ENCODE assay signal across 18 cellular contexts in genomic region chr20:34298294-34298784, GRCh38. TPM values are rescaled to one million over a fixed set of nuclear protein-coding genes. Genes with fewer than 3 reads are reported as not detected.
DNase-seq lines count a peak whose midpoint lies in the region; ATAC-seq and TF ChIP-seq lines count a peak whose summit lies in the region.
"Not testable (repeated sequence)": the region's sequence is repeated elsewhere in the genome, so short reads cannot be mapped to it uniquely, and the experiment has no call there.
"Had no signal": no experiment of that assay in that cellular context is flagged by ENCODE, and none has a peak within 500 bp of the region (broad histone marks: within the 10 kb centered on the region; RNA-seq: fewer than 3 reads in every experiment).

No MANE protein-coding gene starts in this region.

- not testable (repeated sequence) for H3K27ac Mint-ChIP-seq in HFFc6; osteocyte (ENCODE audit: unreplicated experiment)

- WGBS in SK-N-SH (ENCODE audit: low lambda C conversion rate): 20% methylated on average over 4 of the region's 15 CpGs
- WGBS in body of pancreas, 2 donors: 84 to 96% methylated on average over 5 of the region's 15 CpGs
- WGBS in esophagus muscularis mucosa: 100% methylated on average over 1 of the region's 15 CpGs
- 93% methylated on average over 1 of the region's 15 CpGs; no CpG with 5 or more reads in 1 of the 2 donors for WGBS in transverse colon (ENCODE audit: low coverage in 1 of 2), 2 donors

- H3K4me1 ChIP-seq in SK-N-SH (ENCODE audit: control insufficient read depth in 1 of 2, insufficient read depth in 2 of 2, low read depth in 1 of 2, low read length in 1 of 2) (peaks cover 9 to 18% of the 10 kb centered on the region in 2 experiments; a peak in 2 of 4 replicates), body of pancreas (peaks cover 32% of the 10 kb centered on the region), esophagus muscularis mucosa (peaks cover 16 to 25% (median 18%) of the 10 kb centered on the region in 4 donors), left ventricle myocardium inferior (peaks cover 37% of the 10 kb centered on the region), transverse colon (peaks cover 13 to 22% (median 15%) of the 10 kb centered on the region in 4 donors)

- not testable (repeated sequence) for TF ChIP-seq POLR2A in body of pancreas (IDR thresholded peaks at IDR 0.05); esophagus muscularis mucosa (IDR thresholded peaks at IDR 0.05; ENCODE audit: low read depth); transverse colon (IDR thresholded peaks at IDR 0.05)

- not testable (repeated sequence) for DNase-seq in AG04450 (ENCODE audit: low read depth, low spot score); HFFc6; SK-N-SH; body of pancreas; esophagus muscularis mucosa (ENCODE audit: extremely low spot score); left ventricle myocardium inferior; osteocyte (ENCODE audit: extremely low spot score, unreplicated experiment); transverse colon

- 0 out of 2 replicates have a peak, but pooled peaks cover 12% of the 10 kb centered on the region for H4K20me1 ChIP-seq in SK-N-SH (ENCODE audit: insufficient read depth)

- intact Hi-C loops in body of pancreas (cut with DNase I); esophagus muscularis mucosa (cut with DNase I); left ventricle myocardium inferior (cut with micrococcal nuclease); transverse colon (cut with DNase I; ENCODE audit: low total_unique reads): not testable (repeated sequence)

- H3K27ac ChIP-seq in AG04450 (ENCODE audit: low read depth, low read length); SK-N-SH (ENCODE audit: low read depth in 2 of 2, low read length in 1 of 2); body of pancreas; esophagus muscularis mucosa (replicated peaks in 1 of 4); left ventricle myocardium inferior (replicated peaks); transverse colon: not testable (repeated sequence)

- H3K9me3 Mint-ChIP-seq in HFFc6; osteocyte (ENCODE audit: unreplicated experiment): not testable (repeated sequence)

- TF ChIP-seq CTCF in AG04450 (IDR thresholded peaks at IDR 0.05; ENCODE audit: low read depth, low read length): 0 out of 2 replicates have a peak, but pooled peaks have one; percentile 8
- TF ChIP-seq CTCF in HFFc6 (IDR thresholded peaks at IDR 0.05): peak; percentile 72
- peak; percentile 49 for TF ChIP-seq CTCF in SK-N-SH (IDR thresholded peaks at IDR 0.05)
- TF ChIP-seq CTCF in body of pancreas (IDR thresholded peaks at IDR 0.05): peak in 4 of 7 experiments; percentile 17 to 34 (median 26)
- TF ChIP-seq CTCF in esophagus muscularis mucosa (IDR thresholded peaks at IDR 0.05): peak in 2 of 3 experiments; percentile 33
- TF ChIP-seq CTCF in left ventricle myocardium inferior (IDR thresholded peaks at IDR 0.05; ENCODE audit: borderline replicate concordance): peak; percentile 46
- TF ChIP-seq CTCF in osteocyte (IDR thresholded peaks at IDR 0.05): peak; percentile 42
- TF ChIP-seq CTCF in transverse colon (IDR thresholded peaks at IDR 0.05): peak; percentile 27 to 37 (median 29)

- H3F3A ChIP-seq in SK-N-SH (replicated peaks; ENCODE audit: insufficient read depth): not testable (repeated sequence)

- CTCF ChIA-PET in AG04450 (lab: Charles Lee) (interaction anchor here (1.7 kb wide), 1 partner anchor 104 kb away, joined by 3 read pairs; no protein-coding TSS in a partner anchor), SK-N-SH (lab: Yijun Ruan, JAX) (interaction anchor here (1.8 kb wide), 1 partner anchor 108 kb away, joined by 6 read pairs; no protein-coding TSS in a partner anchor)

- H3K9me3 ChIP-seq in AG04450 (ENCODE audit: control insufficient read depth, insufficient read depth, low read length); SK-N-SH; body of pancreas; esophagus muscularis mucosa; left ventricle myocardium inferior (replicated peaks); transverse colon: not testable (repeated sequence)

- H3K9ac ChIP-seq in SK-N-SH: not testable (repeated sequence)

- H3K27me3 Mint-ChIP-seq in HFFc6 (ENCODE audit: insufficient read depth); osteocyte (ENCODE audit: unreplicated experiment): not testable (repeated sequence)

- not testable (repeated sequence) for TF ChIP-seq EP300 in SK-N-SH (IDR thresholded peaks at IDR 0.05; ENCODE audit: borderline replicate concordance in 1 of 2, low read depth in 1 of 2, low read length in 1 of 2); esophagus muscularis mucosa (IDR thresholded peaks at IDR 0.05); transverse colon (IDR thresholded peaks at IDR 0.05; ENCODE audit: low read depth)

- POLR2A ChIA-PET in AG04450 (lab: Yijun Ruan, JAX): interaction anchor here (0.7 kb wide), 1 partner anchor 29 kb away, joined by 3 read pairs; no protein-coding TSS in a partner anchor
- POLR2A ChIA-PET in SK-N-SH (lab: Yijun Ruan, JAX): not testable (repeated sequence)

- not testable (repeated sequence) for H3K4me3 Mint-ChIP-seq in HFFc6; osteocyte (ENCODE audit: unreplicated experiment)

- H3K27me3 ChIP-seq in AG04450 (ENCODE audit: control insufficient read depth, insufficient read depth, low read length); SK-N-SH (ENCODE audit: insufficient read depth); body of pancreas; esophagus muscularis mucosa; left ventricle myocardium inferior (ENCODE audit: low read depth); transverse colon: not testable (repeated sequence)

- in situ Hi-C loops in transverse colon (cut with MboI; ENCODE audit: low pct_ligation_motif_present in 1 of 4, low pct_unique_long_range_greater_than_20kb in 1 of 4, low sequenced_read_pairs in 3 of 4): not testable (repeated sequence)

- H3K79me2 ChIP-seq in SK-N-SH (ENCODE audit: insufficient read depth): peaks cover 67% of the 10 kb centered on the region

- ATAC-seq in body of pancreas: not testable (repeated sequence)

- not testable (repeated sequence) for H2AFZ ChIP-seq in SK-N-SH (ENCODE audit: low read depth)

- H3K4me3 ChIP-seq in AG04450 (ENCODE audit: low read depth, low read length); SK-N-SH (ENCODE audit: low read depth in 2 of 2, low read length in 1 of 2); body of pancreas; esophagus muscularis mucosa; left ventricle myocardium inferior; transverse colon: not testable (repeated sequence)

- TF ChIP-seq RAD21 in SK-N-SH (IDR thresholded peaks at IDR 0.05; ENCODE audit: low read length): not testable (repeated sequence)

- H3K36me3 Mint-ChIP-seq in HFFc6 (ENCODE audit: low read depth); osteocyte (ENCODE audit: unreplicated experiment): not testable (repeated sequence)

- H3K4me1 Mint-ChIP-seq in HFFc6 (ENCODE audit: low read depth); osteocyte (ENCODE audit: unreplicated experiment): not testable (repeated sequence)

- H3K4me2 ChIP-seq in SK-N-SH: not testable (repeated sequence)

- H3K9me2 ChIP-seq in SK-N-SH: not testable (repeated sequence)

- H3K36me3 ChIP-seq in SK-N-SH (replicated peaks in 1 of 2; ENCODE audit: control insufficient read depth in 1 of 2, insufficient read depth in 2 of 2, low read length in 1 of 2) (peaks cover 7 to 19% of the 10 kb centered on the region in 2 experiments), esophagus muscularis mucosa (peaks cover 12 to 22% (median 21%) of the 10 kb centered on the region in 4 donors), left ventricle myocardium inferior (peaks cover 16% of the 10 kb centered on the region)
- not testable (repeated sequence) for H3K36me3 ChIP-seq in body of pancreas (replicated peaks in 1 of 2; ENCODE audit: insufficient read depth in 1 of 2, low read depth in 2 of 2); transverse colon

RNA-seq across cellular contexts. Expression of gene AHCY, which starts 4.8 kb away (rescaled TPM):
- 101 and 121 TPM in 2 replicates for polyA plus RNA-seq in AG04450 (2011; rRNA removed)
- 143 and 202 TPM in 2 replicates for polyA minus RNA-seq in AG04450 (2011; rRNA and poly(A)+ RNA removed)
- total RNA-seq in HFFc6 (2021; fragmentation: NEBNext Ultra II Directional; extraction: Animal tissue kit (Norgen Biotek cat#: 25700)): 100 to 1,000 TPM; 104 to 150 (median 109) TPM
- polyA plus RNA-seq in SK-N-SH (2012; rRNA removed): 196 and 215 TPM in 2 replicates
- 105 and 162 TPM in 2 replicates for polyA plus RNA-seq in SK-N-SH (2012; cell fraction: cytosol; rRNA removed)
- 132 and 204 TPM in 2 replicates for polyA plus RNA-seq in SK-N-SH (2012; cell fraction: nucleus; rRNA removed)
- total RNA-seq in body of pancreas: 10 to 100 TPM; 73.2 to 85.4 TPM
- 10 to 100 TPM; 52.7 to 77.0 (median 71.0) TPM for total RNA-seq in esophagus muscularis mucosa
- 66.2 TPM for total RNA-seq in left ventricle myocardium inferior
- total RNA-seq in osteocyte: 110 and 114 TPM in 2 replicates
- 10 to 100 TPM; 23.9 to 71.6 (median 63.8) TPM for total RNA-seq in transverse colon

RNA-seq across cellular contexts. Expression of gene ASIP, which starts 57.1 kb away (rescaled TPM):
- not detected in 2 replicates for polyA plus RNA-seq in AG04450 (2011; rRNA removed)
- polyA minus RNA-seq in AG04450 (2011; rRNA and poly(A)+ RNA removed): not detected in 2 replicates
- not detected for total RNA-seq in HFFc6 (2021; fragmentation: NEBNext Ultra II Directional; extraction: Animal tissue kit (Norgen Biotek cat#: 25700))
- polyA plus RNA-seq in SK-N-SH (2012; rRNA removed): 0.15 TPM in 1 of 2 replicates, not detected in the other
- polyA plus RNA-seq in SK-N-SH (2012; cell fraction: cytosol; rRNA removed): not detected in 2 replicates
- polyA plus RNA-seq in SK-N-SH (2012; cell fraction: nucleus; rRNA removed): not detected in 2 replicates
- not detected for total RNA-seq in body of pancreas
- total RNA-seq in esophagus muscularis mucosa: not detected
- total RNA-seq in left ventricle myocardium inferior: 32.6 TPM
- total RNA-seq in osteocyte: not detected in 2 replicates
- total RNA-seq in transverse colon: not detected
- total RNA-seq: activated CD8-positive, alpha-beta memory T cell treated with anti-CD3 and anti-CD28 coated beads for 36 hours; activated naive CD8-positive, alpha-beta T cell treated with anti-CD3 and anti-CD28 coated beads for 36 hours; astrocyte; glomerular endothelial cell; naive thymus-derived CD8-positive, alpha-beta T cell; NCI-H460; pancreas; T-helper 2 cell treated with Interferon-gamma antibody and Interleukin-4, amounts not matched to agents 100 ng/mL and 5 ng/mL, for 36 hours; uterus had no signal
- polyA plus RNA-seq: keratinocyte; naive thymus-derived CD8-positive, alpha-beta T cell; pancreas had no signal

Comparison
In these comparisons a context has a peak if more than half of its experiments do, and no peak if none do; other contexts are left out.
1. CTCF ChIP-seq: peak in every context shown above with its lines; median percentile 72 in HFFc6; 49 in SK-N-SH; 46 in left ventricle myocardium inferior; 42 in osteocyte; 33 in esophagus muscularis mucosa; 29 in transverse colon; 26 in body of pancreas; 8 in AG04450.
2. RNA of gene ASIP, which starts 57.1 kb away (total RNA-seq): 32.6 TPM in left ventricle myocardium inferior (single experiment); not detected in body of pancreas, not detected in HFFc6, not detected in esophagus muscularis mucosa, not detected in osteocyte and not detected in transverse colon; every median in the first group is over 10 times any median in the second.